ENCODE assay signal across 10 cellular contexts in genomic region chr1:241677171-241677570, GRCh38. TPM values are rescaled to one million over a fixed set of nuclear protein-coding genes. Genes with fewer than 3 reads are reported as not detected.
DNase-seq lines count a peak whose midpoint lies in the region; ATAC-seq, FAIRE-seq and TF ChIP-seq lines count a peak whose summit lies in the region.
"Had no signal": no experiment of that assay in that cellular context is flagged by ENCODE, and none has a peak within 500 bp of the region (broad histone marks: within the 10 kb centered on the region; RNA-seq: fewer than 3 reads in every experiment).

No MANE protein-coding gene starts in this region.

- H3K4me3 Mint-ChIP-seq in activated B cell treated with CpG ODN at 0.5 μM for 24 hours = peak overlapping the region; percentile 36

- no peak for TF ChIP-seq POLR2A in H54 (IDR thresholded peaks at IDR 0.05; ENCODE audit: low read depth, low read length)

- no peak for FAIRE-seq in H54 (lab: Jason Lieb, UNC)

- ATAC-seq in HG02938 (IDR thresholded peaks at IDR 0.05; ENCODE audit: unreplicated experiment) (peak; percentile 95), activated B cell treated with CpG ODN at 0.5 μM for 24 hours (ENCODE audit: low read depth) (no peak)

- CTCF ChIA-PET in activated B cell treated with CpG ODN at 0.5 μM for 24 hours (lab: Charles Lee) = no interaction called here

- DNase-seq in stimulated activated CD4-positive, alpha-beta T cell treated with anti-CD3 and anti-CD28 coated beads, Interleukin-15, amount 100 ng/mL, for 24 hours = peak; percentile 20
- no peak for DNase-seq in stimulated activated CD4-positive, alpha-beta T cell treated with anti-CD3 and anti-CD28 coated beads, Interleukin-4, amount 100 ng/mL, for 1 hour
- DNase-seq in activated B cell treated with CpG ODN at 0.5 μM for 24 hours = no peak
- no peak for DNase-seq in NCI-H345 (lab: John Stamatoyannopoulos, UW)
- no peak for DNase-seq in NCI-H524 (lab: John Stamatoyannopoulos, UW)
- no peak for DNase-seq in posterior cingulate gyrus
- no peak for DNase-seq in H54 (ENCODE audit: insufficient read length, low spot score)
- DNase-seq: midbrain had no signal

- no peak overlapping the region for H3K27ac Mint-ChIP-seq in activated B cell treated with CpG ODN at 0.5 μM for 24 hours

- POLR2A ChIA-PET in activated B cell treated with CpG ODN at 0.5 μM for 24 hours (lab: Charles Lee) = no interaction called here

- H3K4me1 Mint-ChIP-seq in activated B cell treated with CpG ODN at 0.5 μM for 24 hours = peaks cover 10% of the 10 kb centered on the region

- peaks cover 8% of the 10 kb centered on the region for H3K9me3 Mint-ChIP-seq in activated B cell treated with CpG ODN at 0.5 μM for 24 hours

- TF ChIP-seq CTCF in activated B cell treated with CpG ODN at 0.5 μM for 24 hours (IDR thresholded peaks at IDR 0.05) = no peak

- intact Hi-C loops in activated B cell treated with CpG ODN at 0.5 μM for 24 hours (cut with micrococcal nuclease) (no loop called here), posterior cingulate gyrus (cut with DNase I) (no loop called here)

- peaks cover 21% of the 10 kb centered on the region for H3K27me3 Mint-ChIP-seq in activated B cell treated with CpG ODN at 0.5 μM for 24 hours

- H3K36me3 Mint-ChIP-seq in activated B cell treated with CpG ODN at 0.5 μM for 24 hours (ENCODE audit: low read depth) = no peaks in the 10 kb centered on the region

RNA-seq across cellular contexts. Expression of gene WDR64, which starts 25.1 kb away (rescaled TPM):
- total RNA-seq in activated B cell treated with CpG ODN at 0.5 μM for 24 hours = 0.34 and 0.58 TPM in 2 replicates
- total RNA-seq: HT1080 had no signal

RNA-seq across cellular contexts. Expression of gene CHML, which starts 37.0 kb away (rescaled TPM):
- total RNA-seq in activated B cell treated with CpG ODN at 0.5 μM for 24 hours = 28.3 and 35.2 TPM in 2 replicates

RNA-seq across cellular contexts. Expression of gene OPN3, which starts 37.0 kb away (rescaled TPM):
- total RNA-seq in activated B cell treated with CpG ODN at 0.5 μM for 24 hours = 31.5 and 32.1 TPM in 2 replicates
